Comparison of ENCODE assay signal across 12 cellular contexts in the genomic region with DNA sequence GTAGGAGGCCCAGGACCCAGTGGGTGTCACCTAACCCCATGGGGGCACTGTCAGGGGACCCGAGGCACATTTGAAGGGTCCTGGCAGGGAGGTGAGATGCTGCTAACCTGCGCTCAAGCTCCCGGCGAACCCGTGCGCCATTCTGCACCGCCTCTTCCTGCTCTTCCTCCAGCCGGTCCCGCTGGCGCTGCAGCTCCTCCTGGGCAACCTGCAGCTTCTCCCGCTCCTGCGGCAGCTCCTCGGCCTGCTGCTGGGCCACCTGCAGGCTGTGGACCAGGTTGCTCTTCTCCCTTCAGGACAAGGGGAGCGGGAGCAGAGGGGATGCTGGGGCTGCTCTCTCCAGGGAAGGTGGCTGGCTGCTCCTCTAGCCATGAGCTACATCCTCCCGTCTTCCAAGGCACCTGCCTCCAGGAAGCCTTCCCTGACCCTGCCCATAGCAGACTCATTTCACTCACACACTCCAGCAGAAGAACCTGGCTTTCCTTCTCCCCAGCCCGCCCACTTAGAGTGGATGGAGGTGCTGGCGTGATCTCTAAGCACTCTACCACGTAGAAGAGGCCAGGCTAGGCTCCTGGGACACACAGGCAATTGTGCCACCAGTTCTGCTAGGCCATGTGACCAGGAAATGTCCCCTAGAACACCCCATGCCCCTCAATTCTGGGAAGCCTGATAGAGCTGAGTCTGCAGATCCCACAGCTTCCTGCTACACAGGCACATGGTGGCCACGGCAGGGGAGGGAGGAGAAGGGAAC. TPM values are rescaled to one million over a fixed set of nuclear protein-coding genes. Genes with fewer than 3 reads are reported as not detected.
DNase-seq lines count a peak whose midpoint lies in the region; ATAC-seq and TF ChIP-seq lines count a peak whose summit lies in the region.
"Had no signal": no experiment of that assay in that cellular context is flagged by ENCODE, and none has a peak within 500 bp of the region (broad histone marks: within the 10 kb centered on the region; RNA-seq: fewer than 3 reads in every experiment).

No MANE protein-coding gene starts in this region.

- no peak overlapping the region for H3K4me3 ChIP-seq in left lung
- H3K4me3 ChIP-seq in tibial artery, result no peak overlapping the region
- H3K4me3 ChIP-seq: gastrocnemius medialis, prostate gland had no signal

- no peaks in the 10 kb centered on the region for H3K9me3 Mint-ChIP-seq in activated T-cell treated with anti-CD3 and anti-CD28 coated beads, Interleukin-2, amount 50 U/mL, for 24 hours
- no peaks in the 10 kb centered on the region for H3K9me3 Mint-ChIP-seq in activated CD8-positive, alpha-beta memory T cell treated with anti-CD3 and anti-CD28 coated beads, Interleukin-2, amount 10 ng/mL, durations not matched to agents 7 days and 5 days (ENCODE audit: low read depth)

- H3K27me3 ChIP-seq in left lung, result no peaks in the 10 kb centered on the region
- H3K27me3 ChIP-seq in tibial artery, result no peaks in the 10 kb centered on the region
- H3K27me3 ChIP-seq: gastrocnemius medialis had no signal

- no peaks in the 10 kb centered on the region for H3K9me3 ChIP-seq in left lung
- H3K9me3 ChIP-seq in tibial artery, result no peaks in the 10 kb centered on the region
- H3K9me3 ChIP-seq: gastrocnemius medialis, prostate gland had no signal

- H3K27ac ChIP-seq in left lung, result no peak overlapping the region
- H3K27ac ChIP-seq in tibial artery, result no peak overlapping the region
- H3K27ac ChIP-seq: prostate gland, VCaP had no signal

- H3K4me3 Mint-ChIP-seq in activated T-cell treated with anti-CD3 and anti-CD28 coated beads, Interleukin-2, amount 50 U/mL, for 24 hours, result no peak overlapping the region
- H3K4me3 Mint-ChIP-seq in activated CD8-positive, alpha-beta memory T cell treated with anti-CD3 and anti-CD28 coated beads, Interleukin-2, amount 10 ng/mL, durations not matched to agents 7 days and 5 days, result no peak overlapping the region

- peak overlapping the region; percentile 11 for H3K27ac Mint-ChIP-seq in activated T-cell treated with anti-CD3 and anti-CD28 coated beads, Interleukin-2, amount 50 U/mL, for 24 hours
- no peak overlapping the region for H3K27ac Mint-ChIP-seq in activated CD8-positive, alpha-beta memory T cell treated with anti-CD3 and anti-CD28 coated beads, Interleukin-2, amount 10 ng/mL, durations not matched to agents 7 days and 5 days

- H3K36me3 ChIP-seq in left lung (peaks cover 6 to 100% of the 10 kb centered on the region in 2 donors), tibial artery (peaks cover 78 to 99% (median 99%) of the 10 kb centered on the region in 3 donors)

- H3K4me1 Mint-ChIP-seq in activated T-cell treated with anti-CD3 and anti-CD28 coated beads, Interleukin-2, amount 50 U/mL, for 24 hours (ENCODE audit: low read depth), result no peaks in the 10 kb centered on the region
- H3K4me1 Mint-ChIP-seq in activated CD8-positive, alpha-beta memory T cell treated with anti-CD3 and anti-CD28 coated beads, Interleukin-2, amount 10 ng/mL, durations not matched to agents 7 days and 5 days, result peaks cover 6% of the 10 kb centered on the region

- ATAC-seq in activated CD8-positive, alpha-beta memory T cell treated with anti-CD3 and anti-CD28 coated beads, Interleukin-2, amount 10 ng/mL, durations not matched to agents 7 days and 5 days, result no peak
- ATAC-seq in left lung, result no peak
- ATAC-seq in GM18873 (IDR thresholded peaks at IDR 0.05; ENCODE audit: low FRiP score, unreplicated experiment), result no peak

- peaks cover 63% of the 10 kb centered on the region for H3K36me3 Mint-ChIP-seq in activated T-cell treated with anti-CD3 and anti-CD28 coated beads, Interleukin-2, amount 50 U/mL, for 24 hours (ENCODE audit: low read depth)
- peaks cover 15% of the 10 kb centered on the region for H3K36me3 Mint-ChIP-seq in activated CD8-positive, alpha-beta memory T cell treated with anti-CD3 and anti-CD28 coated beads, Interleukin-2, amount 10 ng/mL, durations not matched to agents 7 days and 5 days

- peak; percentile 39 for DNase-seq in activated T-cell treated with anti-CD3 and anti-CD28 coated beads, Interleukin-2, amount 50 U/mL, for 24 hours
- no peak for DNase-seq in activated T-cell treated with anti-CD3 and anti-CD28 coated beads for 4 hours
- peak; percentile 46 for DNase-seq in activated CD8-positive, alpha-beta memory T cell treated with anti-CD3 and anti-CD28 coated beads, Interleukin-2, amount 10 ng/mL, durations not matched to agents 7 days and 5 days
- DNase-seq in left lung, result peak; percentile 48 to 92
- peak; percentile 12 to 67 for DNase-seq in tibial artery
- no peak for DNase-seq in NCI-H446 treated with DMSO at 0.1 percent for 48 hours (lab: John Stamatoyannopoulos, UW)
- DNase-seq in NCI-H2171 treated with DMSO at 0.1 percent for 48 hours (lab: John Stamatoyannopoulos, UW), result no peak
- DNase-seq: SIG-M5 had no signal

- H3K27me3 Mint-ChIP-seq in activated T-cell treated with anti-CD3 and anti-CD28 coated beads, Interleukin-2, amount 50 U/mL, for 24 hours, result no peaks in the 10 kb centered on the region
- no peaks in the 10 kb centered on the region for H3K27me3 Mint-ChIP-seq in activated CD8-positive, alpha-beta memory T cell treated with anti-CD3 and anti-CD28 coated beads, Interleukin-2, amount 10 ng/mL, durations not matched to agents 7 days and 5 days

- H3K4me1 ChIP-seq in left lung (no peaks in the 10 kb centered on the region), tibial artery (peaks cover 0 to 8% (median 0%) of the 10 kb centered on the region in 4 donors)

- TF ChIP-seq CTCF in left lung (IDR thresholded peaks at IDR 0.05), result no peak
- TF ChIP-seq CTCF in tibial artery (IDR thresholded peaks at IDR 0.05), result no peak

- CTCF ChIA-PET in activated CD8-positive, alpha-beta memory T cell treated with anti-CD3 and anti-CD28 coated beads, Interleukin-2, amount 10 ng/mL, durations not matched to agents 7 days and 5 days (lab: Charles Lee), result interaction anchor here (0.6 to 1.3 kb wide), 2 partner anchors 12 to 20 kb away, joined by 3 to 5 read pairs; no protein-coding TSS in a partner anchor

- intact Hi-C loops in left lung (cut with DNase I), result no loop called here
- intact Hi-C loops in tibial artery (cut with DNase I; ENCODE audit: low total_unique reads), result no loop called here

RNA-seq across cellular contexts. Expression of a gene that starts 15.2 kb away (rescaled TPM):
- total RNA-seq in activated CD8-positive, alpha-beta memory T cell treated with anti-CD3 and anti-CD28 coated beads, Interleukin-2, amount 10 ng/mL, durations not matched to agents 7 days and 5 days, result 1 to 10 TPM; 2.8 to 3.1 TPM
- total RNA-seq in left lung, result 10 to 100 TPM; 35.2 to 40.1 TPM

RNA-seq across cellular contexts. Expression of a gene that starts 38.2 kb away (rescaled TPM):
- 1,000 to 10,000 TPM in 1 of 2 experiments, 100 to 1,000 TPM in 1; 922 to 3,744 TPM for total RNA-seq in activated CD8-positive, alpha-beta memory T cell treated with anti-CD3 and anti-CD28 coated beads, Interleukin-2, amount 10 ng/mL, durations not matched to agents 7 days and 5 days
- total RNA-seq in left lung, result 1,000 to 10,000 TPM; 2,748 to 3,444 TPM

Comparison
In these comparisons a context has a peak if more than half of its experiments do, and no peak if none do; other contexts are left out.
1. DNase-seq: peak in activated T-cell treated with anti-CD3 and anti-CD28 coated beads, Interleukin-2, amount 50 U/mL, for 24 hours (single experiment), activated CD8-positive, alpha-beta memory T cell treated with anti-CD3 and anti-CD28 coated beads, Interleukin-2, amount 10 ng/mL, durations not matched to agents 7 days and 5 days (single experiment), left lung (2 of 2) and tibial artery (2 of 2); none in activated T-cell treated with anti-CD3 and anti-CD28 coated beads for 4 hours (single experiment), NCI-H446 treated with DMSO at 0.1 percent for 48 hours (single experiment) and NCI-H2171 treated with DMSO at 0.1 percent for 48 hours (single experiment).
2. RNA of a gene that starts 15.2 kb away (total RNA-seq): 35.2 to 40.1 TPM in left lung; 2.8 to 3.1 TPM in activated CD8-positive, alpha-beta memory T cell treated with anti-CD3 and anti-CD28 coated beads, Interleukin-2, amount 10 ng/mL, durations not matched to agents 7 days and 5 days; every median in the first group is over 4 times any median in the second.